Comparison of ENCODE assay signal across 8 cellular contexts in the genomic region with DNA sequence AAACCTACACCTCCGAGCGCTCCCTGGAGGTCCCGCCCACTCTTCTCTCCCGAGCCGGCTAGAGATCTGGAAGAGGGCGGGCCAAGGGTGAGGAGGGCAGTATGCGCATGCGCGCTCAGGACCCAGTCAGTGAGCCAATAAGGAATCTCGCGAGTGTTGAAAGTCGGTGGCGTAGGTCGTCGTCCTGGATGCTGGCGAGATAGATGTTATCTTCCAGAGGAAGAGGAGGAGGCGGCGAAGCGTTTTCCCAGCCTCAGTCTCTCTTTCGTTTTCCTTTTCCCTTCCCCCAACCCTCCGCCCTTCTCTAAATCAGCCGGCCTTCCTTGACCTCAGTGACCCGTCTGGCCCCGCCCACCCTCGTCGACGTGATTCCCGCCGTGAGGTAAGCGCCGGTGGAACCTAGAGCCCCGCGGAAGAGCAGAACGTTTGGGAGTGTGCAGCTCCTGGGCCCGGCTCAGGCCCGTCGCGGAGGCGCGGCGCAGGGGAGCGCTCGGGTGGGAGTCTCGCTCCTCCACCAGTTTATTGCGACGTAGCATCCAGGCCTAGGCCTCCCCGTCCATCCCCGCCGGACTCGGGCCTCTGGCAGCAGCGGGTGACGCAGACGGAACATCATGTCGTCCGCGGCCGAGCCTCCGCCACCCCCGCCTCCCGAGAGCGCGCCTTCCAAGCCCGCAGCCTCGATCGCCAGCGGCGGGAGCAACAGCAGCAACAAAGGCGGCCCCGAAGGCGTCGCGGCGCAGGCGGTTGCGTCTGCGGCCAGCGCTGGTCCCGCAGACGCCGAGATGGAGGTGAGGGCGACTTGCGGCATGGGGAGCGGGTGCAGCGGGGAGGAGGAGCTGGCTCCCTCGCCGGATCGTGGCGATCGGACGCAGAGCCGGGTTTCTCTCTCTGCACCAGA. TPM values are rescaled to one million over a fixed set of nuclear protein-coding genes. Genes with fewer than 3 reads are reported as not detected.
DNase-seq lines count a peak whose midpoint lies in the region; ATAC-seq and TF ChIP-seq lines count a peak whose summit lies in the region.

Gene SMARCA5, plus strand, starts transcription at position 389 of the 898 bp plus-strand sequence. Its CDS starts 223 bp downstream, at position 612.

- POLR2A ChIA-PET in CD8-positive, alpha-beta memory T cell (lab: Charles Lee), result interaction anchor here (0.6 to 2.3 kb wide), 3 partner anchors 22 to 1585 kb away, joined by 3 to 11 read pairs (median 6); partner anchors contain the start of genes ABCE1 and ANAPC10

- ATAC-seq in GM19468 (IDR thresholded peaks at IDR 0.05; ENCODE audit: extremely low read depth, unreplicated experiment) (peak; percentile 83), lung (ENCODE audit: insufficient read depth, low FRiP score) (peak; percentile 91)

- no peaks in the 10 kb centered on the region for H3K27me3 ChIP-seq in CD8-positive, alpha-beta memory T cell (ENCODE audit: insufficient read depth, low read length, poor library complexity, severe bottlenecking)
- H3K27me3 ChIP-seq in lung (ENCODE audit: control insufficient read depth, insufficient read depth), result no peaks in the 10 kb centered on the region

- no peaks in the 10 kb centered on the region for H3K9me3 Mint-ChIP-seq in CD8-positive, alpha-beta memory T cell

- H3K36me3 ChIP-seq in CD8-positive, alpha-beta memory T cell (ENCODE audit: insufficient read depth, low read length), result no peaks in the 10 kb centered on the region
- peaks cover 2 to 4% of the 10 kb centered on the region in 2 donors for H3K36me3 ChIP-seq in lung (ENCODE audit: control insufficient read depth in 2 of 2, insufficient read depth in 2 of 2, low read length in 2 of 2)

- H3K9me3 ChIP-seq in CD8-positive, alpha-beta memory T cell (ENCODE audit: low read length), result no peaks in the 10 kb centered on the region
- H3K9me3 ChIP-seq in lung (ENCODE audit: control insufficient read depth in 2 of 2, insufficient read depth in 1 of 2, low read length in 1 of 2), result no peaks in the 10 kb centered on the region

- CTCF ChIA-PET in CD8-positive, alpha-beta memory T cell (lab: Charles Lee), result interaction anchor here (1.0 to 1.4 kb wide), 2 partner anchors 17 to 46 kb away, joined by 3 to 7 read pairs; no protein-coding TSS in a partner anchor

- H3K36me3 Mint-ChIP-seq in CD8-positive, alpha-beta memory T cell, result peaks cover 0 to 46% (median 5%) of the 10 kb centered on the region in 3 donors

- H3K4me3 ChIP-seq in CD8-positive, alpha-beta memory T cell (ENCODE audit: low read length), result peak within 1 kb of the TSS; percentile 91
- peak within 1 kb of the TSS; percentile 80 for H3K4me3 ChIP-seq in lung

- H3K27ac ChIP-seq in CD8-positive, alpha-beta memory T cell (ENCODE audit: low read depth, low read length), result peak within 1 kb of the TSS; percentile 98
- peak within 1 kb of the TSS; percentile 97 to 99 for H3K27ac ChIP-seq in lung (ENCODE audit: low read depth in 1 of 2, low read length in 1 of 2)

- WGBS in lung, 2 donors, result 0% methylated on average over 88 to 91 of the region's 91 CpGs

- TF ChIP-seq CTCF in lung (IDR thresholded peaks at IDR 0.05; ENCODE audit: control extremely low read depth, extremely low read depth), result no peak

- H3K4me3 Mint-ChIP-seq in CD8-positive, alpha-beta memory T cell, result peak within 1 kb of the TSS; percentile 99 to 100 (median 99)

- peak; percentile 92 to 99 (median 98) for DNase-seq in CD8-positive, alpha-beta memory T cell
- DNase-seq in HS-5 (ENCODE audit: low read depth) (peak; percentile 96), lung (ENCODE audit: low spot score) (peak; percentile 95)
- peak; percentile 94 for DNase-seq in NK-92 treated with Interleukin-12 subunit alpha and Interleukin-12 subunit beta, amount 100 ng/mL, for 24 hours (lab: John Stamatoyannopoulos, UW)
- peak; percentile 99 for DNase-seq in activated CD8-positive, alpha-beta memory T cell treated with anti-CD3 and anti-CD28 coated beads for 24 hours
- DNase-seq in effector CD8-positive, alpha-beta T cell (lab: John Stamatoyannopoulos, UW), result peak; percentile 93
- DNase-seq in stimulated activated CD4-positive, alpha-beta T cell treated with anti-CD3 and anti-CD28 coated beads, TNF-alpha, amount 100 ng/mL, for 4 hours (ENCODE audit: low read depth in 3 of 3), result peak; percentile 89 to 92 (median 89)

- peaks cover 41% of the 10 kb centered on the region for H3K4me1 ChIP-seq in CD8-positive, alpha-beta memory T cell (ENCODE audit: insufficient read depth, low read length)
- H3K4me1 ChIP-seq in lung (ENCODE audit: control insufficient read depth in 2 of 2, insufficient read depth in 2 of 2, low read length in 2 of 2), result peaks cover 0 to 7% of the 10 kb centered on the region in 2 donors

- peaks cover 0 to 3% of the 10 kb centered on the region in 2 donors for H3K27me3 Mint-ChIP-seq in CD8-positive, alpha-beta memory T cell

- peak within 1 kb of the TSS; percentile 100 for H3K27ac Mint-ChIP-seq in CD8-positive, alpha-beta memory T cell

- H3K4me1 Mint-ChIP-seq in CD8-positive, alpha-beta memory T cell, result peaks cover 40 to 48% (median 45%) of the 10 kb centered on the region in 3 donors

RNA-seq across cellular contexts. Expression of gene SMARCA5, which starts in this region (rescaled TPM):
- total RNA-seq in CD8-positive, alpha-beta memory T cell, result 10 to 100 TPM; 63.4 to 64.5 TPM
- 36.3 TPM for polyA plus RNA-seq in CD8-positive, alpha-beta memory T cell
- total RNA-seq in lung, result 100 to 1,000 TPM in 1 of 2 donors, 10 to 100 TPM in 1; 47.1 to 241 TPM
- 10 to 100 TPM; 17.4 to 20.0 TPM for polyA plus RNA-seq in lung

Comparison
In these comparisons a context has a peak if more than half of its experiments do, and no peak if none do; other contexts are left out.
1. Peak in every context shown above with its lines: DNase-seq, ATAC-seq, H3K4me3 ChIP-seq and H3K27ac ChIP-seq.